In the genomic region with DNA sequence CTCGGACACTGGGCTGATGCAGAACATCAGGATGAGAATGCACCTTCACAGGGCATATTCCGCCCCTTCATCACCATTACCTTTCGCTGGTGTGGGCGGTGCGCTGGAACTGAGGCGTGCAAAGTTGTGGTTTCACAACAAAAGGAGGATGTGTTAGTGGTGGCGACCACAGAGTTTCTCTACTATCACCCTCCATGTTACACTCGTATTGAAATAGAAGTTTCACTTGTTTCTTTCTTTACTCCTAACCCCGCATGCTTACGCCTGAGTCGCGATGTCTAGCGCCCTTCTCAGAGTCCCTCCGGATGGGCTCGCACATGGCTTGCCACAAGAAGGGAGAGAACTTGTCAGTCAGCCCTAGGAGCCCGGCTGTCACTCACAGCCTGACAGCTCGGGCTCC, we compare ENCODE assay signal across 1 cellular context.
TF ChIP-seq lines count a peak whose summit lies in the region.

No MANE protein-coding gene starts in this region.

TF ChIP-seq in GM23338, 12 proteins besides CTCF, POLR2A, EP300 and RAD21 (continued from another document):
- TF ChIP-seq, protein P1, sequence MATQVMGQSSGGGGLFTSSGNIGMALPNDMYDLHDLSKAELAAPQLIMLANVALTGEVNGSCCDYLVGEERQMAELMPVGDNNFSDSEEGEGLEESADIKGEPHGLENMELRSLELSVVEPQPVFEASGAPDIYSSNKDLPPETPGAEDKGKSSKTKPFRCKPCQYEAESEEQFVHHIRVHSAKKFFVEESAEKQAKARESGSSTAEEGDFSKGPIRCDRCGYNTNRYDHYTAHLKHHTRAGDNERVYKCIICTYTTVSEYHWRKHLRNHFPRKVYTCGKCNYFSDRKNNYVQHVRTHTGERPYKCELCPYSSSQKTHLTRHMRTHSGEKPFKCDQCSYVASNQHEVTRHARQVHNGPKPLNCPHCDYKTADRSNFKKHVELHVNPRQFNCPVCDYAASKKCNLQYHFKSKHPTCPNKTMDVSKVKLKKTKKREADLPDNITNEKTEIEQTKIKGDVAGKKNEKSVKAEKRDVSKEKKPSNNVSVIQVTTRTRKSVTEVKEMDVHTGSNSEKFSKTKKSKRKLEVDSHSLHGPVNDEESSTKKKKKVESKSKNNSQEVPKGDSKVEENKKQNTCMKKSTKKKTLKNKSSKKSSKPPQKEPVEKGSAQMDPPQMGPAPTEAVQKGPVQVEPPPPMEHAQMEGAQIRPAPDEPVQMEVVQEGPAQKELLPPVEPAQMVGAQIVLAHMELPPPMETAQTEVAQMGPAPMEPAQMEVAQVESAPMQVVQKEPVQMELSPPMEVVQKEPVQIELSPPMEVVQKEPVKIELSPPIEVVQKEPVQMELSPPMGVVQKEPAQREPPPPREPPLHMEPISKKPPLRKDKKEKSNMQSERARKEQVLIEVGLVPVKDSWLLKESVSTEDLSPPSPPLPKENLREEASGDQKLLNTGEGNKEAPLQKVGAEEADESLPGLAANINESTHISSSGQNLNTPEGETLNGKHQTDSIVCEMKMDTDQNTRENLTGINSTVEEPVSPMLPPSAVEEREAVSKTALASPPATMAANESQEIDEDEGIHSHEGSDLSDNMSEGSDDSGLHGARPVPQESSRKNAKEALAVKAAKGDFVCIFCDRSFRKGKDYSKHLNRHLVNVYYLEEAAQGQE (IDR thresholded peaks at IDR 0.05; ENCODE audit: unreplicated experiment), result no peak
- no peak for TF ChIP-seq POLR2AphosphoS5 (IDR thresholded peaks at IDR 0.05; ENCODE audit: low read depth)
- TF ChIP-seq, protein P2, sequence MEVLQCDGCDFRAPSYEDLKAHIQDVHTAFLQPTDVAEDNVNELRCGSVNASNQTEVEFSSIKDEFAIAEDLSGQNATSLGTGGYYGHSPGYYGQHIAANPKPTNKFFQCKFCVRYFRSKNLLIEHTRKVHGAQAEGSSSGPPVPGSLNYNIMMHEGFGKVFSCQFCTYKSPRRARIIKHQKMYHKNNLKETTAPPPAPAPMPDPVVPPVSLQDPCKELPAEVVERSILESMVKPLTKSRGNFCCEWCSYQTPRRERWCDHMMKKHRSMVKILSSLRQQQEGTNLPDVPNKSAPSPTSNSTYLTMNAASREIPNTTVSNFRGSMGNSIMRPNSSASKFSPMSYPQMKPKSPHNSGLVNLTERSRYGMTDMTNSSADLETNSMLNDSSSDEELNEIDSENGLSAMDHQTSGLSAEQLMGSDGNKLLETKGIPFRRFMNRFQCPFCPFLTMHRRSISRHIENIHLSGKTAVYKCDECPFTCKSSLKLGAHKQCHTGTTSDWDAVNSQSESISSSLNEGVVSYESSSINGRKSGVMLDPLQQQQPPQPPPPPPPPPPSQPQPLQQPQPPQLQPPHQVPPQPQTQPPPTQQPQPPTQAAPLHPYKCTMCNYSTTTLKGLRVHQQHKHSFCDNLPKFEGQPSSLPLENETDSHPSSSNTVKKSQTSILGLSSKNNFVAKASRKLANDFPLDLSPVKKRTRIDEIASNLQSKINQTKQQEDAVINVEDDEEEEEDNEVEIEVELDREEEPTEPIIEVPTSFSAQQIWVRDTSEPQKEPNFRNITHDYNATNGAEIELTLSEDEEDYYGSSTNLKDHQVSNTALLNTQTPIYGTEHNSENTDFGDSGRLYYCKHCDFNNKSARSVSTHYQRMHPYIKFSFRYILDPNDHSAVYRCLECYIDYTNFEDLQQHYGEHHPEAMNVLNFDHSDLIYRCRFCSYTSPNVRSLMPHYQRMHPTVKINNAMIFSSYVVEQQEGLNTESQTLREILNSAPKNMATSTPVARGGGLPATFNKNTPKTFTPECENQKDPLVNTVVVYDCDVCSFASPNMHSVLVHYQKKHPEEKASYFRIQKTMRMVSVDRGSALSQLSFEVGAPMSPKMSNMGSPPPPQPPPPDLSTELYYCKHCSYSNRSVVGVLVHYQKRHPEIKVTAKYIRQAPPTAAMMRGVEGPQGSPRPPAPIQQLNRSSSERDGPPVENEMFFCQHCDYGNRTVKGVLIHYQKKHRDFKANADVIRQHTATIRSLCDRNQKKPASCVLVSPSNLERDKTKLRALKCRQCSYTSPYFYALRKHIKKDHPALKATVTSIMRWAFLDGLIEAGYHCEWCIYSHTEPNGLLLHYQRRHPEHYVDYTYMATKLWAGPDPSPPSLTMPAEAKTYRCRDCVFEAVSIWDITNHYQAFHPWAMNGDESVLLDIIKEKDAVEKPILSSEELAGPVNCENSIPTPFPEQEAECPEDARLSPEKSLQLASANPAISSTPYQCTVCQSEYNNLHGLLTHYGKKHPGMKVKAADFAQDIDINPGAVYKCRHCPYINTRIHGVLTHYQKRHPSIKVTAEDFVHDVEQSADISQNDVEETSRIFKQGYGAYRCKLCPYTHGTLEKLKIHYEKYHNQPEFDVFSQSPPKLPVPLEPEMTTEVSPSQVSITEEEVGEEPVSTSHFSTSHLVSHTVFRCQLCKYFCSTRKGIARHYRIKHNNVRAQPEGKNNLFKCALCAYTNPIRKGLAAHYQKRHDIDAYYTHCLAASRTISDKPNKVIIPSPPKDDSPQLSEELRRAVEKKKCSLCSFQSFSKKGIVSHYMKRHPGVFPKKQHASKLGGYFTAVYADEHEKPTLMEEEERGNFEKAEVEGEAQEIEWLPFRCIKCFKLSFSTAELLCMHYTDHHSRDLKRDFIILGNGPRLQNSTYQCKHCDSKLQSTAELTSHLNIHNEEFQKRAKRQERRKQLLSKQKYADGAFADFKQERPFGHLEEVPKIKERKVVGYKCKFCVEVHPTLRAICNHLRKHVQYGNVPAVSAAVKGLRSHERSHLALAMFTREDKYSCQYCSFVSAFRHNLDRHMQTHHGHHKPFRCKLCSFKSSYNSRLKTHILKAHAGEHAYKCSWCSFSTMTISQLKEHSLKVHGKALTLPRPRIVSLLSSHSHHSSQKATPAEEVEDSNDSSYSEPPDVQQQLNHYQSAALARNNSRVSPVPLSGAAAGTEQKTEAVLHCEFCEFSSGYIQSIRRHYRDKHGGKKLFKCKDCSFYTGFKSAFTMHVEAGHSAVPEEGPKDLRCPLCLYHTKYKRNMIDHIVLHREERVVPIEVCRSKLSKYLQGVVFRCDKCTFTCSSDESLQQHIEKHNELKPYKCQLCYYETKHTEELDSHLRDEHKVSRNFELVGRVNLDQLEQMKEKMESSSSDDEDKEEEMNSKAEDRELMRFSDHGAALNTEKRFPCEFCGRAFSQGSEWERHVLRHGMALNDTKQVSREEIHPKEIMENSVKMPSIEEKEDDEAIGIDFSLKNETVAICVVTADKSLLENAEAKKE (CRISPR knock-in tag; IDR thresholded peaks at IDR 0.05), result no peak
- no peak for TF ChIP-seq JUNB (IDR thresholded peaks at IDR 0.05; ENCODE audit: unreplicated experiment)
